1 cellular context compared by ENCODE assay signal in genomic region chr1:91864017-91864700, GRCh38.
A peak's percentile ranks its signal among the peaks of the same experiment; 100 is the strongest.
TF ChIP-seq lines count a peak whose summit lies in the region.

No MANE protein-coding gene starts in this region.

TF ChIP-seq in HepG2, 621 proteins besides CTCF, POLR2A, EP300 and RAD21:
- TF ChIP-seq, protein P1, sequence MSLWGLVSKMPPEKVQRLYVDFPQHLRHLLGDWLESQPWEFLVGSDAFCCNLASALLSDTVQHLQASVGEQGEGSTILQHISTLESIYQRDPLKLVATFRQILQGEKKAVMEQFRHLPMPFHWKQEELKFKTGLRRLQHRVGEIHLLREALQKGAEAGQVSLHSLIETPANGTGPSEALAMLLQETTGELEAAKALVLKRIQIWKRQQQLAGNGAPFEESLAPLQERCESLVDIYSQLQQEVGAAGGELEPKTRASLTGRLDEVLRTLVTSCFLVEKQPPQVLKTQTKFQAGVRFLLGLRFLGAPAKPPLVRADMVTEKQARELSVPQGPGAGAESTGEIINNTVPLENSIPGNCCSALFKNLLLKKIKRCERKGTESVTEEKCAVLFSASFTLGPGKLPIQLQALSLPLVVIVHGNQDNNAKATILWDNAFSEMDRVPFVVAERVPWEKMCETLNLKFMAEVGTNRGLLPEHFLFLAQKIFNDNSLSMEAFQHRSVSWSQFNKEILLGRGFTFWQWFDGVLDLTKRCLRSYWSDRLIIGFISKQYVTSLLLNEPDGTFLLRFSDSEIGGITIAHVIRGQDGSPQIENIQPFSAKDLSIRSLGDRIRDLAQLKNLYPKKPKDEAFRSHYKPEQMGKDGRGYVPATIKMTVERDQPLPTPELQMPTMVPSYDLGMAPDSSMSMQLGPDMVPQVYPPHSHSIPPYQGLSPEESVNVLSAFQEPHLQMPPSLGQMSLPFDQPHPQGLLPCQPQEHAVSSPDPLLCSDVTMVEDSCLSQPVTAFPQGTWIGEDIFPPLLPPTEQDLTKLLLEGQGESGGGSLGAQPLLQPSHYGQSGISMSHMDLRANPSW (CRISPR knock-in tag; IDR thresholded peaks at IDR 0.05; ENCODE audit: borderline replicate concordance) = no peak
- peak; percentile 58 to 59 for TF ChIP-seq MAFK (conservative IDR thresholded peaks at IDR 0.05 in 1 of 2, IDR thresholded peaks at IDR 0.05 in 1 of 2; ENCODE audit: low read length in 2 of 2)
- TF ChIP-seq ZNF558 (CRISPR knock-in tag; IDR thresholded peaks at IDR 0.05; ENCODE audit: borderline replicate concordance) = 0 out of 2 replicates have a peak, but pooled peaks have one; percentile 54
